27 cellular contexts compared by ENCODE assay signal in genomic region chr22:30753701-30754100, GRCh38.
"Had no signal": no experiment of that assay in that cellular context is flagged by ENCODE, and none has a peak within 500 bp of the region (broad histone marks: within the 10 kb centered on the region; RNA-seq: fewer than 3 reads in every experiment).

No MANE protein-coding gene starts in this region.

- H3K36me3 Mint-ChIP-seq: brain; stimulated activated effector memory CD8-positive, alpha-beta T cell treated with anti-CD3 and anti-CD28 coated beads, Interleukin-12 subunit alpha, Interleukin-12 subunit beta, amount 100 ng/mL, for 72 hours had no signal

- H3K27me3 ChIP-seq: adrenal gland, heart left ventricle, left lung, neutrophil, vagina had no signal

- DNase-seq: activated CD4-positive, alpha-beta T cell treated with anti-CD3 and anti-CD28 coated beads for 4 hours; activated CD4-positive, alpha-beta T cell treated with anti-CD3 and anti-CD28 coated beads, Interleukin-2, amount 50 U/mL, for 4 hours; activated CD4-positive, CD25-positive, alpha-beta regulatory T cell; activated effector memory CD4-positive, alpha-beta T cell treated with Interleukin-2 at 50 U/mL for 16 hours; activated naive CD4-positive, alpha-beta T cell treated with Interleukin-2 at 50 U/mL for 16 hours; adrenal gland; cortex of kidney; effector memory CD8-positive, alpha-beta T cell; erythroblast; heart left ventricle; left lung; lower lobe of right lung; mucosa of descending colon; nephron progenitor cell; retina; small intestine; stimulated activated CD4-positive, alpha-beta T cell treated with anti-CD3 and anti-CD28 coated beads, Interleukin-4, amount 100 ng/mL, for 24 hours; T-cell; trophoblast cell had no signal

- H3K27me3 Mint-ChIP-seq: activated naive CD8-positive, alpha-beta T cell; brain; stimulated activated naive CD8-positive, alpha-beta T cell treated with anti-CD3 and anti-CD28 coated beads, Interleukin-15, Interleukin-2, amounts not matched to agents 100 ng/mL and 50 ng/mL, for 24 hours had no signal

- H3K27ac Mint-ChIP-seq: activated naive CD8-positive, alpha-beta T cell; effector memory CD8-positive, alpha-beta T cell; stimulated activated effector memory CD8-positive, alpha-beta T cell treated with anti-CD3 and anti-CD28 coated beads, Interleukin-12 subunit alpha, Interleukin-12 subunit beta, amount 100 ng/mL, for 72 hours; stimulated activated naive CD8-positive, alpha-beta T cell treated with anti-CD3 and anti-CD28 coated beads, Interleukin-15, Interleukin-2, amounts not matched to agents 100 ng/mL and 50 ng/mL, for 24 hours; T-cell had no signal

- H3K9me3 ChIP-seq: adrenal gland, heart left ventricle, left lung, lower lobe of right lung, mucosa of descending colon, neutrophil, prostate gland, thoracic aorta, vagina had no signal

- H3K4me1 ChIP-seq: left lung, lower lobe of right lung, prostate gland, vagina had no signal

- H3K36me3 ChIP-seq: adrenal gland, heart left ventricle, left lung, lower lobe of right lung, neutrophil, prostate gland, thoracic aorta, vagina had no signal

- H3K4me3 ChIP-seq: adrenal gland, heart left ventricle, left lung, lower lobe of right lung, mucosa of descending colon, prostate gland, thoracic aorta, vagina had no signal

- H3K9me3 Mint-ChIP-seq: brain; effector memory CD8-positive, alpha-beta T cell; nephron progenitor cell; stimulated activated effector memory CD8-positive, alpha-beta T cell treated with anti-CD3 and anti-CD28 coated beads, Interleukin-12 subunit alpha, Interleukin-12 subunit beta, amount 100 ng/mL, for 72 hours; stimulated activated naive CD8-positive, alpha-beta T cell treated with anti-CD3 and anti-CD28 coated beads, Interleukin-15, Interleukin-2, amounts not matched to agents 100 ng/mL and 50 ng/mL, for 24 hours; T-cell had no signal

- H3K4me1 Mint-ChIP-seq: stimulated activated effector memory CD8-positive, alpha-beta T cell treated with anti-CD3 and anti-CD28 coated beads, Interleukin-12 subunit alpha, Interleukin-12 subunit beta, amount 100 ng/mL, for 72 hours had no signal

- H3K4me3 Mint-ChIP-seq: activated naive CD8-positive, alpha-beta T cell; brain; effector memory CD8-positive, alpha-beta T cell; nephron progenitor cell; stimulated activated effector memory CD8-positive, alpha-beta T cell treated with anti-CD3 and anti-CD28 coated beads, Interleukin-12 subunit alpha, Interleukin-12 subunit beta, amount 100 ng/mL, for 72 hours; stimulated activated naive CD8-positive, alpha-beta T cell treated with anti-CD3 and anti-CD28 coated beads, Interleukin-15, Interleukin-2, amounts not matched to agents 100 ng/mL and 50 ng/mL, for 24 hours; T-cell had no signal

- ATAC-seq: effector memory CD8-positive, alpha-beta T cell; left lung; lower lobe of right lung; mucosa of descending colon; stimulated activated effector memory CD8-positive, alpha-beta T cell treated with anti-CD3 and anti-CD28 coated beads, Interleukin-12 subunit alpha, Interleukin-12 subunit beta, amount 100 ng/mL, for 72 hours; T-cell had no signal

- H3K27ac ChIP-seq: heart left ventricle, left lung, lower lobe of right lung, neutrophil, prostate gland, thoracic aorta, vagina had no signal
